Comparison of ENCODE assay signal across 1 cellular context in the genomic region with DNA sequence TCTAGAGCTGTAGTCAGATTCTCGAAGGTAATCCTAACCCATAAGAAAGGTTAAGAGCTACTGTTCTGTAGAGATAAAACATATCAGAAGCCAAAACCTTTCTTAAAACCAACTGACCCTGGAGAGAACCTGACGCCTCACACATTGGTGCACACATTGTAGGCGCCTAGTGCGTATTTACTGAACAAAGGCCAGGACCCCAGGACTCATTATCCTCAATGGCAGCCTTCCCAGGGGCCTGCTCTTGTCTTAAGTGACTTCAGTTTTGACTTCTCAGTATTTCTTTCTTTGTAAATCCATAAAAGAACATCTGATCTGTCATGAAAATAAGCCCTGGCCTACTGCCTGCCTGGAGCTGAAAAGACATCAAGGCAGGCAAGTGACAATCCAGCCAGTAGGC.
TF ChIP-seq lines count a peak whose summit lies in the region.

No MANE protein-coding gene starts in this region.

TF ChIP-seq in HepG2, 621 proteins besides CTCF, POLR2A, EP300 and RAD21 (continued from another document):
- TF ChIP-seq KDM6A (CRISPR knock-in tag; IDR thresholded peaks at IDR 0.05; ENCODE audit: low read depth) (no peak), ZNF496 (CRISPR knock-in tag; IDR thresholded peaks at IDR 0.05; ENCODE audit: insufficient replicate concordance) (no peak), ELF3 (CRISPR knock-in tag; IDR thresholded peaks at IDR 0.05) (no peak), ZNF337 (CRISPR knock-in tag; IDR thresholded peaks at IDR 0.05; ENCODE audit: borderline replicate concordance, low read depth) (no peak)
